Comparison of ENCODE assay signal across 29 cellular contexts in the genomic region with DNA sequence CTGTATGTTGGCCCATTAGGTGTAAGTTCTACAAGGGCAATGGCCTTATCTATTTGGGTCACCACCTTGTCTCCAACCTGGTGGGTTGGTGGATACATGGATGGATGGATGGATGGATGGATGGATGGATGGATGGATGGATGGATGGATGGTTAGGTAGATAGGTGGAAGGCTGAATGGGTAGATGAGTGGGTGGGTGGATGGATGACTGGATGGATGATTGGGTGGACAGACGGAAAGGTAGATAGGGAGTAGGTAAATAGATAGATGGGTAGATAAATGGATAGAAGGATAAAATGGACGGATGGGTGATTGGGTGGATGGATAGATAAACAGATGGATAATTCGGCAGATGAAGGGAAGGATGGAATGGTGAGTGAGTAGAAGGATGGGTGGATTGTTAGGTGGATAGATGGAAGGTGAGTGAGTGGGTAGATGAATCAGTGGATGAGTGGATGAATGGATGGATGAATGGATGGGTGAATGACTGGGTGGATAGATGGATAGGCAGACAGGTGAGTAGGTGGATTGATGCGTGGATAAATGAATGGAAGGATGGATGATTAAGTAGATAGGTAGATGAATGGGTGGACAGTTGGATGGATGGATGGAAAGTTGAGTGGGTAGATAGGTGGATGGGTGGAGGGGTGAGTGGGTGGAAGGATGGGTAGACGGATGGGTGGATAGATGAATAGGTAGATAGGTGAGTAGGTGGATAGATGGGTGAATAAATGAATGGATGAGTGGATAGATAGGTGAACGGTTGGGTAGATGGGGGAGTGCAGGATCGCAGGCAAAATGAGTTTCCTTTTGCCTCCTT.
DNase-seq lines count a peak whose midpoint lies in the region; ATAC-seq and TF ChIP-seq lines count a peak whose summit lies in the region.
"Had no signal": no experiment of that assay in that cellular context is flagged by ENCODE, and none has a peak within 500 bp of the region (broad histone marks: within the 10 kb centered on the region; RNA-seq: fewer than 3 reads in every experiment).

No MANE protein-coding gene starts in this region.

- POLR2A ChIA-PET in HEK293 (lab: Yijun Ruan, JAX): no interaction called here

- no peaks in the 10 kb centered on the region for H3K9me3 ChIP-seq in HEK293 (ENCODE audit: control insufficient read depth, insufficient read depth, low read depth, low read length)
- H3K9me3 ChIP-seq: A549, spleen, thoracic aorta, vagina had no signal

- H3K4me1 Mint-ChIP-seq in activated T-cell treated with anti-CD3 and anti-CD28 coated beads, Interleukin-2, amount 50 U/mL, for 72 hours (ENCODE audit: low read depth): peaks cover 5% of the 10 kb centered on the region
- H3K4me1 Mint-ChIP-seq in activated T-cell treated with anti-CD3 and anti-CD28 coated beads, Interleukin-2, amount 50 U/mL, for 4 hours (ENCODE audit: low read depth): peaks cover 9% of the 10 kb centered on the region
- no peaks in the 10 kb centered on the region for H3K4me1 Mint-ChIP-seq in central memory CD8-positive, alpha-beta T cell
- peaks cover 14 to 18% of the 10 kb centered on the region in 2 donors for H3K4me1 Mint-ChIP-seq in natural killer cell treated with Interleukin-12 subunit alpha and Interleukin-12 subunit beta and Interleukin-15 and Interleukin-18, amount 100 ng/mL, for 72 hours (ENCODE audit: low read depth in 2 of 2)
- H3K4me1 Mint-ChIP-seq: B cell had no signal

- ATAC-seq in activated T-cell treated with anti-CD3 and anti-CD28 coated beads, Interleukin-2, amount 50 U/mL, for 72 hours (replicated peaks in 1 of 2): no peak
- no peak for ATAC-seq in activated T-cell treated with anti-CD3 and anti-CD28 coated beads, Interleukin-2, amount 50 U/mL, for 4 hours
- ATAC-seq in central memory CD8-positive, alpha-beta T cell (replicated peaks; ENCODE audit: extremely low read depth, poor library complexity, severe bottlenecking): no peak
- no peak for ATAC-seq in natural killer cell treated with Interleukin-12 subunit alpha and Interleukin-12 subunit beta and Interleukin-15 and Interleukin-18, amount 100 ng/mL, for 72 hours
- ATAC-seq in HG03175 (IDR thresholded peaks at IDR 0.05; ENCODE audit: unreplicated experiment): no peak
- no peak for ATAC-seq in GM19455 (IDR thresholded peaks at IDR 0.05; ENCODE audit: unreplicated experiment)
- ATAC-seq in GM19463 (IDR thresholded peaks at IDR 0.05; ENCODE audit: unreplicated experiment): no peak
- ATAC-seq: A549; Panc1; right cardiac atrium; stimulated activated memory B cell treated with anti-CD40 and anti-IgM and Interleukin-4, amounts not matched to agents 10 μg/mL and 1 μg/mL and 100 μg/mL, for 72 hours had no signal

- peak overlapping the region; percentile 70 for H3K27ac Mint-ChIP-seq in activated T-cell treated with anti-CD3 and anti-CD28 coated beads, Interleukin-2, amount 50 U/mL, for 72 hours
- H3K27ac Mint-ChIP-seq in central memory CD8-positive, alpha-beta T cell (ENCODE audit: low read depth): peak overlapping the region; percentile 84
- H3K27ac Mint-ChIP-seq in natural killer cell treated with Interleukin-12 subunit alpha and Interleukin-12 subunit beta and Interleukin-15 and Interleukin-18, amount 100 ng/mL, for 72 hours: peak overlapping the region; percentile 1 to 23
- H3K27ac Mint-ChIP-seq: B cell, nephron progenitor cell had no signal

- H3K36me3 Mint-ChIP-seq in activated T-cell treated with anti-CD3 and anti-CD28 coated beads, Interleukin-2, amount 50 U/mL, for 72 hours (ENCODE audit: insufficient read depth in 2 of 2): peaks cover 10 to 20% of the 10 kb centered on the region in 2 donors
- H3K36me3 Mint-ChIP-seq in activated T-cell treated with anti-CD3 and anti-CD28 coated beads, Interleukin-2, amount 50 U/mL, for 4 hours (ENCODE audit: insufficient read depth): peaks cover 25% of the 10 kb centered on the region
- H3K36me3 Mint-ChIP-seq in central memory CD8-positive, alpha-beta T cell (ENCODE audit: insufficient read depth): peaks cover 68% of the 10 kb centered on the region
- H3K36me3 Mint-ChIP-seq in natural killer cell treated with Interleukin-12 subunit alpha and Interleukin-12 subunit beta and Interleukin-15 and Interleukin-18, amount 100 ng/mL, for 72 hours: peaks cover 10% of the 10 kb centered on the region

- no peak overlapping the region for H3K4me3 Mint-ChIP-seq in activated T-cell treated with anti-CD3 and anti-CD28 coated beads, Interleukin-2, amount 50 U/mL, for 72 hours
- H3K4me3 Mint-ChIP-seq in activated T-cell treated with anti-CD3 and anti-CD28 coated beads, Interleukin-2, amount 50 U/mL, for 4 hours: no peak overlapping the region
- no peak overlapping the region for H3K4me3 Mint-ChIP-seq in central memory CD8-positive, alpha-beta T cell
- no peak overlapping the region for H3K4me3 Mint-ChIP-seq in natural killer cell treated with Interleukin-12 subunit alpha and Interleukin-12 subunit beta and Interleukin-15 and Interleukin-18, amount 100 ng/mL, for 72 hours
- H3K4me3 Mint-ChIP-seq: B cell; nephron progenitor cell; stimulated activated memory B cell treated with anti-CD40 and anti-IgM and Interleukin-4, amounts not matched to agents 10 μg/mL and 1 μg/mL and 100 μg/mL, for 72 hours had no signal

- no peak overlapping the region for H3K4me3 ChIP-seq in HEK293 (ENCODE audit: low read depth, low read length)
- H3K4me3 ChIP-seq: A549, spleen, thoracic aorta, vagina had no signal

- H3K4me1 ChIP-seq in HEK293 (ENCODE audit: control insufficient read depth, insufficient read depth, low read length): no peaks in the 10 kb centered on the region
- H3K4me1 ChIP-seq: A549, spleen, vagina had no signal

- peaks cover 0 to 1% of the 10 kb centered on the region in 2 donors for H3K9me3 Mint-ChIP-seq in activated T-cell treated with anti-CD3 and anti-CD28 coated beads, Interleukin-2, amount 50 U/mL, for 72 hours
- H3K9me3 Mint-ChIP-seq in activated T-cell treated with anti-CD3 and anti-CD28 coated beads, Interleukin-2, amount 50 U/mL, for 4 hours: no peaks in the 10 kb centered on the region
- no peaks in the 10 kb centered on the region for H3K9me3 Mint-ChIP-seq in central memory CD8-positive, alpha-beta T cell
- no peaks in the 10 kb centered on the region for H3K9me3 Mint-ChIP-seq in natural killer cell treated with Interleukin-12 subunit alpha and Interleukin-12 subunit beta and Interleukin-15 and Interleukin-18, amount 100 ng/mL, for 72 hours
- H3K9me3 Mint-ChIP-seq: nephron progenitor cell had no signal

- no peaks in the 10 kb centered on the region; a peak in 1 of 3 replicates for H3K36me3 ChIP-seq in HEK293 (ENCODE audit: control insufficient read depth in 2 of 2, insufficient read depth in 1 of 2, low read length in 2 of 2)

- no peak for TF ChIP-seq CTCF in HEK293 (tag by site-specific recombination; IDR thresholded peaks at IDR 0.05)

- H3K27me3 Mint-ChIP-seq in activated T-cell treated with anti-CD3 and anti-CD28 coated beads, Interleukin-2, amount 50 U/mL, for 72 hours (ENCODE audit: low read depth): no peaks in the 10 kb centered on the region
- no peaks in the 10 kb centered on the region for H3K27me3 Mint-ChIP-seq in activated T-cell treated with anti-CD3 and anti-CD28 coated beads, Interleukin-2, amount 50 U/mL, for 4 hours (ENCODE audit: low read depth)
- no peaks in the 10 kb centered on the region for H3K27me3 Mint-ChIP-seq in central memory CD8-positive, alpha-beta T cell
- H3K27me3 Mint-ChIP-seq in natural killer cell treated with Interleukin-12 subunit alpha and Interleukin-12 subunit beta and Interleukin-15 and Interleukin-18, amount 100 ng/mL, for 72 hours: no peaks in the 10 kb centered on the region
- H3K27me3 Mint-ChIP-seq: B cell; stimulated activated memory B cell treated with anti-CD40 and anti-IgM and Interleukin-4, amounts not matched to agents 10 μg/mL and 1 μg/mL and 100 μg/mL, for 72 hours had no signal

- CTCF ChIA-PET in HEK293 (lab: Yijun Ruan, JAX): interaction anchor here (0.9 kb wide), 1 partner anchor 14 kb away, joined by 3 read pairs; no protein-coding TSS in a partner anchor

- DNase-seq in activated T-cell treated with anti-CD3 and anti-CD28 coated beads, Interleukin-2, amount 50 U/mL, for 72 hours: no peak
- no peak for DNase-seq in activated T-cell treated with anti-CD3 and anti-CD28 coated beads, Interleukin-2, amount 50 U/mL, for 4 hours
- no peak for DNase-seq in central memory CD8-positive, alpha-beta T cell (ENCODE audit: low spot score in 2 of 2)
- DNase-seq in natural killer cell treated with Interleukin-12 subunit alpha and Interleukin-12 subunit beta and Interleukin-15 and Interleukin-18, amount 100 ng/mL, for 72 hours (ENCODE audit: low spot score): no peak
- DNase-seq: activated CD4-positive, CD25-positive, alpha-beta regulatory T cell treated with anti-CD3 and anti-CD28 coated beads, Interleukin-2, amount 50 U/mL, for 72 hours; activated effector memory CD4-positive, alpha-beta T cell treated with Interleukin-2 at 50 U/mL for 16 hours; cortex of kidney; hypothalamus; midbrain; NCI-H1417 treated with DMSO at 0.1 percent for 48 hours; NCI-H510A; nephron progenitor cell; NK-92 treated with Interleukin-12 subunit alpha and Interleukin-12 subunit beta, amount 100 ng/mL, for 24 hours; SIG-M5; spleen; stimulated activated CD4-positive, alpha-beta T cell treated with anti-CD3 and anti-CD28 coated beads, Interleukin-2, amount 100 ng/mL, for 48 hours; SW 1271 had no signal

- H3K27ac ChIP-seq in HEK293 (ENCODE audit: extremely low read depth, low read depth, low read length): no peak overlapping the region
- H3K27ac ChIP-seq: A549, KMS-11, thoracic aorta, vagina had no signal

TF ChIP-seq in HEK293, 187 proteins besides CTCF, POLR2A, EP300 and RAD21 (continues in another document):
- TF ChIP-seq, protein P1, sequence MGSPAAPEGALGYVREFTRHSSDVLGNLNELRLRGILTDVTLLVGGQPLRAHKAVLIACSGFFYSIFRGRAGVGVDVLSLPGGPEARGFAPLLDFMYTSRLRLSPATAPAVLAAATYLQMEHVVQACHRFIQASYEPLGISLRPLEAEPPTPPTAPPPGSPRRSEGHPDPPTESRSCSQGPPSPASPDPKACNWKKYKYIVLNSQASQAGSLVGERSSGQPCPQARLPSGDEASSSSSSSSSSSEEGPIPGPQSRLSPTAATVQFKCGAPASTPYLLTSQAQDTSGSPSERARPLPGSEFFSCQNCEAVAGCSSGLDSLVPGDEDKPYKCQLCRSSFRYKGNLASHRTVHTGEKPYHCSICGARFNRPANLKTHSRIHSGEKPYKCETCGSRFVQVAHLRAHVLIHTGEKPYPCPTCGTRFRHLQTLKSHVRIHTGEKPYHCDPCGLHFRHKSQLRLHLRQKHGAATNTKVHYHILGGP (tag by site-specific recombination; IDR thresholded peaks at IDR 0.05): 0 out of 2 replicates have a peak, but pooled peaks have one; percentile 3
- peak; percentile 80 for TF ChIP-seq ZFHX2 (tag by site-specific recombination; conservative IDR thresholded peaks at IDR 0.05)
- no peak for TF ChIP-seq KLF16 (tag by site-specific recombination; IDR thresholded peaks at IDR 0.05)
- TF ChIP-seq EGR2 (tag by site-specific recombination; IDR thresholded peaks at IDR 0.05; ENCODE audit: low read depth): peak; percentile 97
- peak; percentile 28; the same call in 1 of the 2 replicates for TF ChIP-seq ZNF521 (tag by site-specific recombination; IDR thresholded peaks at IDR 0.05)
- TF ChIP-seq ZNF366 (tag by site-specific recombination; conservative IDR thresholded peaks at IDR 0.05): peak; percentile 97
- TF ChIP-seq ZBTB17 (tag by site-specific recombination; IDR thresholded peaks at IDR 0.05): peak; percentile 91

Comparison
In these comparisons a context has a peak if more than half of its experiments do, and no peak if none do; other contexts are left out.
1. H3K27ac Mint-ChIP-seq: peak in every context shown above with its lines; median percentile 84 in central memory CD8-positive, alpha-beta T cell; 70 in activated T-cell treated with anti-CD3 and anti-CD28 coated beads, Interleukin-2, amount 50 U/mL, for 72 hours; 12 in natural killer cell treated with Interleukin-12 subunit alpha and Interleukin-12 subunit beta and Interleukin-15 and Interleukin-18, amount 100 ng/mL, for 72 hours.